1 cellular context compared by ENCODE assay signal in the genomic region with DNA sequence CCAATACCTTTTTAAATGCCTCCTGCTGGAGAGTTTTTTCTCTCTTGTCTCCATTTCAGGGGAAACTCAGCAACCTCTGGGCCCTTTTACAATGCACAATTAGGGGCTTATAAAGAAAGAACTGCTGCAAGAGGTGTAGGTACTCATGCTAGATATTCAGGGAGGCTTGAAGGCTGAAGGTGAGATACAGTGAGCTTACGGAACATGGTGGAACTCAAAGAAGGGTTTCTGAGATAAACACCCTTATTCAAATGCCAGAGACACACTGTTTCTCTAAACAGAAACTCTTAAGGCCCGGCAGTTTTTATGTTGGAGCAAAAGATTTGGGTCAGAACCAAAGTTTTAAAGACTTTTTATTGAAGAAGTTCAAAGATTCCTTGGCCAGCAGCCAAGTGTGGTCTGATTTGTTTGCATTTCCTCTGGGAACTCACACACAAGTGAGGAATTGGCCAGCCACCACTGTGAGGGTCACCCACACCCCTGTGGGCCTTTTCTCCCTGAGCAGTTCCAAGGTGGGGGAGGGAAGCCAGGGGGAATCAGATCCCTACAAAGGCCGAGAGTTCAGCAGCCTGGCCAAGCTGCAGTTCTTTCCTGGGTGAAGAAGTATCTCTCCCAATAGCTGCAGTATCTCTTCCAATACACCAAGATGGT.
TF ChIP-seq lines count a peak whose summit lies in the region.

No MANE protein-coding gene starts in this region.

TF ChIP-seq in HepG2, 621 proteins besides CTCF, POLR2A, EP300 and RAD21 (continued from another document and continues in another):
- TF ChIP-seq, protein P1, sequence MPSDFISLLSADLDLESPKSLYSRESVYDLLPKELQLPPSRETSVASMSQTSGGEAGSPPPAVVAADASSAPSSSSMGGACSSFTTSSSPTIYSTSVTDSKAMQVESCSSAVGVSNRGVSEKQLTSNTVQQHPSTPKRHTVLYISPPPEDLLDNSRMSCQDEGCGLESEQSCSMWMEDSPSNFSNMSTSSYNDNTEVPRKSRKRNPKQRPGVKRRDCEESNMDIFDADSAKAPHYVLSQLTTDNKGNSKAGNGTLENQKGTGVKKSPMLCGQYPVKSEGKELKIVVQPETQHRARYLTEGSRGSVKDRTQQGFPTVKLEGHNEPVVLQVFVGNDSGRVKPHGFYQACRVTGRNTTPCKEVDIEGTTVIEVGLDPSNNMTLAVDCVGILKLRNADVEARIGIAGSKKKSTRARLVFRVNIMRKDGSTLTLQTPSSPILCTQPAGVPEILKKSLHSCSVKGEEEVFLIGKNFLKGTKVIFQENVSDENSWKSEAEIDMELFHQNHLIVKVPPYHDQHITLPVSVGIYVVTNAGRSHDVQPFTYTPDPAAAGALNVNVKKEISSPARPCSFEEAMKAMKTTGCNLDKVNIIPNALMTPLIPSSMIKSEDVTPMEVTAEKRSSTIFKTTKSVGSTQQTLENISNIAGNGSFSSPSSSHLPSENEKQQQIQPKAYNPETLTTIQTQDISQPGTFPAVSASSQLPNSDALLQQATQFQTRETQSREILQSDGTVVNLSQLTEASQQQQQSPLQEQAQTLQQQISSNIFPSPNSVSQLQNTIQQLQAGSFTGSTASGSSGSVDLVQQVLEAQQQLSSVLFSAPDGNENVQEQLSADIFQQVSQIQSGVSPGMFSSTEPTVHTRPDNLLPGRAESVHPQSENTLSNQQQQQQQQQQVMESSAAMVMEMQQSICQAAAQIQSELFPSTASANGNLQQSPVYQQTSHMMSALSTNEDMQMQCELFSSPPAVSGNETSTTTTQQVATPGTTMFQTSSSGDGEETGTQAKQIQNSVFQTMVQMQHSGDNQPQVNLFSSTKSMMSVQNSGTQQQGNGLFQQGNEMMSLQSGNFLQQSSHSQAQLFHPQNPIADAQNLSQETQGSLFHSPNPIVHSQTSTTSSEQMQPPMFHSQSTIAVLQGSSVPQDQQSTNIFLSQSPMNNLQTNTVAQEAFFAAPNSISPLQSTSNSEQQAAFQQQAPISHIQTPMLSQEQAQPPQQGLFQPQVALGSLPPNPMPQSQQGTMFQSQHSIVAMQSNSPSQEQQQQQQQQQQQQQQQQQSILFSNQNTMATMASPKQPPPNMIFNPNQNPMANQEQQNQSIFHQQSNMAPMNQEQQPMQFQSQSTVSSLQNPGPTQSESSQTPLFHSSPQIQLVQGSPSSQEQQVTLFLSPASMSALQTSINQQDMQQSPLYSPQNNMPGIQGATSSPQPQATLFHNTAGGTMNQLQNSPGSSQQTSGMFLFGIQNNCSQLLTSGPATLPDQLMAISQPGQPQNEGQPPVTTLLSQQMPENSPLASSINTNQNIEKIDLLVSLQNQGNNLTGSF (CRISPR knock-in tag; IDR thresholded peaks at IDR 0.05), result no peak
- no peak for TF ChIP-seq ZNF572 (CRISPR knock-in tag; IDR thresholded peaks at IDR 0.05)
- TF ChIP-seq ZFAT (CRISPR knock-in tag; conservative IDR thresholded peaks at IDR 0.05), result no peak
- TF ChIP-seq REPIN1 (CRISPR knock-in tag; IDR thresholded peaks at IDR 0.05; ENCODE audit: borderline replicate concordance, low read depth), result no peak
- TF ChIP-seq BCL6 (CRISPR knock-in tag; IDR thresholded peaks at IDR 0.05), result peak; percentile 47; the same call in 1 of the 2 replicates
- TF ChIP-seq ESRRA (CRISPR knock-in tag; IDR thresholded peaks at IDR 0.05; ENCODE audit: low read depth), result no peak
- no peak for TF ChIP-seq TBL1XR1 (IDR thresholded peaks at IDR 0.05; ENCODE audit: borderline replicate concordance, low read length, partially characterized antibody)
- TF ChIP-seq GFI1 (CRISPR knock-in tag; IDR thresholded peaks at IDR 0.05; ENCODE audit: borderline replicate concordance), result peak; percentile 95
- no peak for TF ChIP-seq SMARCE1 (IDR thresholded peaks at IDR 0.05; ENCODE audit: borderline replicate concordance)
- no peak for TF ChIP-seq MAFG (CRISPR knock-in tag; IDR thresholded peaks at IDR 0.05)
- TF ChIP-seq, protein P2, sequence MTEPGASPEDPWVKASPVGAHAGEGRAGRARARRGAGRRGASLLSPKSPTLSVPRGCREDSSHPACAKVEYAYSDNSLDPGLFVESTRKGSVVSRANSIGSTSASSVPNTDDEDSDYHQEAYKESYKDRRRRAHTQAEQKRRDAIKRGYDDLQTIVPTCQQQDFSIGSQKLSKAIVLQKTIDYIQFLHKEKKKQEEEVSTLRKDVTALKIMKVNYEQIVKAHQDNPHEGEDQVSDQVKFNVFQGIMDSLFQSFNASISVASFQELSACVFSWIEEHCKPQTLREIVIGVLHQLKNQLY (CRISPR knock-in tag; IDR thresholded peaks at IDR 0.05), result no peak
- no peak for TF ChIP-seq SMAD3 (CRISPR knock-in tag; IDR thresholded peaks at IDR 0.05)
- TF ChIP-seq HNF4G (IDR thresholded peaks at IDR 0.05; ENCODE audit: borderline replicate concordance, low read depth, low read length), result peak; percentile 42; the same call in 1 of the 2 replicates
- no peak for TF ChIP-seq HNF4G (CRISPR knock-in tag; IDR thresholded peaks at IDR 0.05; ENCODE audit: borderline replicate concordance, low read depth)
- TF ChIP-seq, protein P3, sequence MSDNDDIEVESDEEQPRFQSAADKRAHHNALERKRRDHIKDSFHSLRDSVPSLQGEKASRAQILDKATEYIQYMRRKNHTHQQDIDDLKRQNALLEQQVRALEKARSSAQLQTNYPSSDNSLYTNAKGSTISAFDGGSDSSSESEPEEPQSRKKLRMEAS (IDR thresholded peaks at IDR 0.05), result no peak
- TF ChIP-seq TFE3 (CRISPR knock-in tag; IDR thresholded peaks at IDR 0.05), result no peak
- TF ChIP-seq HDAC6 (IDR thresholded peaks at IDR 0.05; ENCODE audit: low read depth, low read length), result no peak
- no peak for TF ChIP-seq WIZ (CRISPR knock-in tag; IDR thresholded peaks at IDR 0.05)
- no peak for TF ChIP-seq ZNF10 (CRISPR knock-in tag; IDR thresholded peaks at IDR 0.05; ENCODE audit: borderline replicate concordance, low read depth)
- TF ChIP-seq PHB2 (IDR thresholded peaks at IDR 0.05; ENCODE audit: partially characterized antibody), result no peak
- TF ChIP-seq RFXANK (CRISPR knock-in tag; IDR thresholded peaks at IDR 0.05), result no peak
- TF ChIP-seq KAT8 (CRISPR knock-in tag; IDR thresholded peaks at IDR 0.05), result peak; percentile 38; the same call in 1 of the 2 replicates
- TF ChIP-seq MEF2D (CRISPR knock-in tag; IDR thresholded peaks at IDR 0.05), result no peak
- TF ChIP-seq FOXA3 (CRISPR knock-in tag; IDR thresholded peaks at IDR 0.05), result no peak
- TF ChIP-seq MBD4 (IDR thresholded peaks at IDR 0.05; ENCODE audit: borderline replicate concordance, low read length), result no peak
- no peak for TF ChIP-seq ZFY (CRISPR knock-in tag; IDR thresholded peaks at IDR 0.05)
- TF ChIP-seq HMG20B (CRISPR knock-in tag; conservative IDR thresholded peaks at IDR 0.05), result 0 out of 2 replicates have a peak, but pooled peaks have one; percentile 53
- TF ChIP-seq NR2C2 (CRISPR knock-in tag; IDR thresholded peaks at IDR 0.05; ENCODE audit: borderline replicate concordance), result 0 out of 2 replicates have a peak, but pooled peaks have one; percentile 8
- no peak for TF ChIP-seq MBNL3 (CRISPR knock-in tag; conservative IDR thresholded peaks at IDR 0.05)
- TF ChIP-seq TAF15 (IDR thresholded peaks at IDR 0.05; ENCODE audit: low read depth, low read length, poor library complexity, severe bottlenecking), result no peak
- TF ChIP-seq, protein P4, sequence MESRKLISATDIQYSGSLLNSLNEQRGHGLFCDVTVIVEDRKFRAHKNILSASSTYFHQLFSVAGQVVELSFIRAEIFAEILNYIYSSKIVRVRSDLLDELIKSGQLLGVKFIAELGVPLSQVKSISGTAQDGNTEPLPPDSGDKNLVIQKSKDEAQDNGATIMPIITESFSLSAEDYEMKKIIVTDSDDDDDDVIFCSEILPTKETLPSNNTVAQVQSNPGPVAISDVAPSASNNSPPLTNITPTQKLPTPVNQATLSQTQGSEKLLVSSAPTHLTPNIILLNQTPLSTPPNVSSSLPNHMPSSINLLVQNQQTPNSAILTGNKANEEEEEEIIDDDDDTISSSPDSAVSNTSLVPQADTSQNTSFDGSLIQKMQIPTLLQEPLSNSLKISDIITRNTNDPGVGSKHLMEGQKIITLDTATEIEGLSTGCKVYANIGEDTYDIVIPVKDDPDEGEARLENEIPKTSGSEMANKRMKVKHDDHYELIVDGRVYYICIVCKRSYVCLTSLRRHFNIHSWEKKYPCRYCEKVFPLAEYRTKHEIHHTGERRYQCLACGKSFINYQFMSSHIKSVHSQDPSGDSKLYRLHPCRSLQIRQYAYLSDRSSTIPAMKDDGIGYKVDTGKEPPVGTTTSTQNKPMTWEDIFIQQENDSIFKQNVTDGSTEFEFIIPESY (CRISPR knock-in tag; IDR thresholded peaks at IDR 0.05), result no peak
- TF ChIP-seq ZNF18 (CRISPR knock-in tag; IDR thresholded peaks at IDR 0.05; ENCODE audit: insufficient replicate concordance), result no peak
- TF ChIP-seq SP5 (CRISPR knock-in tag; IDR thresholded peaks at IDR 0.05; ENCODE audit: borderline replicate concordance, low read depth), result no peak
- TF ChIP-seq MAFK (conservative IDR thresholded peaks at IDR 0.05 in 1 of 2, IDR thresholded peaks at IDR 0.05 in 1 of 2; ENCODE audit: low read length in 2 of 2), result no peak
- TF ChIP-seq, protein P5, sequence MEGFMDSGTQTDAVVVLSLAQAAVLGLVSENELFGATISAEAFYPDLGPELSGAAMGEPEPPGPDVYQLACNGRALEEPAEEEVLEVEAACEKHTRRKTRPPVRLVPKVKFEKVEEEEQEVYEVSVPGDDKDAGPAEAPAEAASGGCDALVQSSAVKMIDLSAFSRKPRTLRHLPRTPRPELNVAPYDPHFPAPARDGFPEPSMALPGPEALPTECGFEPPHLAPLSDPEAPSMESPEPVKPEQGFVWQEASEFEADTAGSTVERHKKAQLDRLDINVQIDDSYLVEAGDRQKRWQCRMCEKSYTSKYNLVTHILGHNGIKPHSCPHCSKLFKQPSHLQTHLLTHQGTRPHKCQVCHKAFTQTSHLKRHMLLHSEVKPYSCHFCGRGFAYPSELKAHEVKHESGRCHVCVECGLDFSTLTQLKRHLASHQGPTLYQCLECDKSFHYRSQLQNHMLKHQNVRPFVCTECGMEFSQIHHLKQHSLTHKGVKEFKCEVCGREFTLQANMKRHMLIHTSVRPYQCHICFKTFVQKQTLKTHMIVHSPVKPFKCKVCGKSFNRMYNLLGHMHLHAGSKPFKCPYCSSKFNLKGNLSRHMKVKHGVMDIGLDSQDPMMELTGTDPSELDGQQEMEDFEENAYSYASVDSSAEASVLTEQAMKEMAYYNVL (CRISPR knock-in tag; IDR thresholded peaks at IDR 0.05; ENCODE audit: borderline replicate concordance), result no peak
- no peak for TF ChIP-seq ZNF773 (CRISPR knock-in tag; IDR thresholded peaks at IDR 0.05; ENCODE audit: borderline replicate concordance)
- TF ChIP-seq FIP1L1 (IDR thresholded peaks at IDR 0.05; ENCODE audit: borderline replicate concordance, insufficient read depth, low read depth, low read length), result no peak
- no peak for TF ChIP-seq HCFC1 (IDR thresholded peaks at IDR 0.05; ENCODE audit: low read depth, low read length)
- no peak for TF ChIP-seq SOX6 (IDR thresholded peaks at IDR 0.05)
- TF ChIP-seq SOX6 (CRISPR knock-in tag; IDR thresholded peaks at IDR 0.05), result no peak
- TF ChIP-seq ZBTB21 (CRISPR knock-in tag; IDR thresholded peaks at IDR 0.05), result no peak
- TF ChIP-seq RXRB (CRISPR knock-in tag; IDR thresholded peaks at IDR 0.05; ENCODE audit: borderline replicate concordance), result peak; percentile 34; the same call in 1 of the 2 replicates
- no peak for TF ChIP-seq ZBTB14 (CRISPR knock-in tag; IDR thresholded peaks at IDR 0.05)
- no peak for TF ChIP-seq MLXIP (CRISPR knock-in tag; IDR thresholded peaks at IDR 0.05; ENCODE audit: borderline replicate concordance)
- TF ChIP-seq ZNF260 (CRISPR knock-in tag; IDR thresholded peaks at IDR 0.05; ENCODE audit: borderline replicate concordance, low read depth), result no peak
